Comparison of ENCODE assay signal across 8 cellular contexts in genomic region chr12:98593351-98594049, GRCh38. TPM values are rescaled to one million over a fixed set of nuclear protein-coding genes. Genes with fewer than 3 reads are reported as not detected.
A peak's percentile ranks its signal among the peaks of the same experiment; 100 is the strongest.
DNase-seq lines count a peak whose midpoint lies in the region; ATAC-seq lines count a peak whose summit lies in the region.

Gene SLC25A3 (plus strand): TSS chr12:98593686. CDS start chr12:98593979, 293 bp downstream.

- no peaks in the 10 kb centered on the region for H3K9me3 Mint-ChIP-seq in activated CD8-positive, alpha-beta memory T cell treated with anti-CD3 and anti-CD28 coated beads, Interleukin-2, amount 10 ng/mL, durations not matched to agents 7 days and 5 days (ENCODE audit: low read depth)

- H3K27ac ChIP-seq in mesendoderm (ENCODE audit: low read depth, low read length), result peak within 1 kb of the TSS; percentile 2

- H4K5ac ChIP-seq in mesendoderm (ENCODE audit: low read length), result peak within 1 kb of the TSS; percentile 77

- peaks cover 4% of the 10 kb centered on the region for H3K79me1 ChIP-seq in mesendoderm (ENCODE audit: low read length)

- peak within 1 kb of the TSS; percentile 92 for H3K4me3 Mint-ChIP-seq in activated CD8-positive, alpha-beta memory T cell treated with anti-CD3 and anti-CD28 coated beads, Interleukin-2, amount 10 ng/mL, durations not matched to agents 7 days and 5 days

- peak within 1 kb of the TSS; percentile 100 for H3K9ac ChIP-seq in NT2/D1 (ENCODE audit: insufficient read length, low read depth)
- H3K9ac ChIP-seq in endocrine pancreas (ENCODE audit: control insufficient read depth, insufficient read depth, low read length), result peak within 1 kb of the TSS; percentile 80
- H3K9ac ChIP-seq in mesendoderm (ENCODE audit: low read length), result peak within 1 kb of the TSS; percentile 97

- peak within 1 kb of the TSS; percentile 98 for H3K27ac Mint-ChIP-seq in activated CD8-positive, alpha-beta memory T cell treated with anti-CD3 and anti-CD28 coated beads, Interleukin-2, amount 10 ng/mL, durations not matched to agents 7 days and 5 days

- no peaks in the 10 kb centered on the region for H3K27me3 ChIP-seq in NT2/D1 (ENCODE audit: insufficient read depth, insufficient read length)
- H3K27me3 ChIP-seq in endocrine pancreas (ENCODE audit: control insufficient read depth, insufficient read depth, low read length), result no peaks in the 10 kb centered on the region
- H3K27me3 ChIP-seq in mesendoderm (ENCODE audit: insufficient read depth, low read length, poor library complexity), result no peaks in the 10 kb centered on the region

- CTCF ChIA-PET in activated CD8-positive, alpha-beta memory T cell treated with anti-CD3 and anti-CD28 coated beads, Interleukin-2, amount 10 ng/mL, durations not matched to agents 7 days and 5 days (lab: Charles Lee), result interaction anchor here (0.8 to 3.9 kb wide), 10 partner anchors 14 to 405 kb away, joined by 3 to 27 read pairs (median 4); partner anchors contain the start of gene TMPO

- H3K4me1 ChIP-seq in NT2/D1 (ENCODE audit: insufficient read depth, insufficient read length), result no peaks in the 10 kb centered on the region
- peaks cover 9% of the 10 kb centered on the region for H3K4me1 ChIP-seq in endocrine pancreas (ENCODE audit: control insufficient read depth, insufficient read depth, low read length)
- H3K4me1 ChIP-seq in mesendoderm (ENCODE audit: control insufficient read depth, low read depth, low read length), result peaks cover 4% of the 10 kb centered on the region

- H3K27me3 Mint-ChIP-seq in activated CD8-positive, alpha-beta memory T cell treated with anti-CD3 and anti-CD28 coated beads, Interleukin-2, amount 10 ng/mL, durations not matched to agents 7 days and 5 days, result no peaks in the 10 kb centered on the region

- H4K8ac ChIP-seq in mesendoderm (ENCODE audit: low read depth, low read length), result no peak within 1 kb of the TSS

- H3K23ac ChIP-seq in mesendoderm (ENCODE audit: low read length), result peak within 1 kb of the TSS; percentile 83

- H2BK5ac ChIP-seq in mesendoderm (ENCODE audit: low read length), result peak within 1 kb of the TSS; percentile 66

- peak within 1 kb of the TSS; percentile 100 for H3K4me3 ChIP-seq in NT2/D1 (ENCODE audit: insufficient read length, low read depth)
- peak within 1 kb of the TSS; percentile 96 for H3K4me3 ChIP-seq in endocrine pancreas (ENCODE audit: control insufficient read depth, insufficient read depth, low read length)
- peak within 1 kb of the TSS; percentile 92 for H3K4me3 ChIP-seq in mesendoderm (ENCODE audit: low read length)

- WGBS in mesendoderm (ENCODE audit: extremely low coverage, insufficient coverage, low lambda C conversion rate), result no CpG with 5 or more reads among the region's 67 CpGs

- peak within 1 kb of the TSS; percentile 19 for H3K18ac ChIP-seq in mesendoderm (ENCODE audit: low read length)

- H3K36me3 ChIP-seq in NT2/D1 (ENCODE audit: insufficient read depth, insufficient read length, low read length) (peaks cover 47% of the 10 kb centered on the region), endocrine pancreas (ENCODE audit: control insufficient read depth, insufficient read depth, low read length) (no peaks in the 10 kb centered on the region), mesendoderm (ENCODE audit: control insufficient read depth, insufficient read depth, low read length) (peaks cover 4% of the 10 kb centered on the region)

- peak; percentile 98 for DNase-seq in COR-L47 (lab: John Stamatoyannopoulos, UW)
- DNase-seq in HUDEP-2 (lab: John Stamatoyannopoulos, UW; ENCODE audit: unreplicated experiment in 76 of 76), result peak; percentile 39 to 96 (median 91)
- DNase-seq in NT2/D1 (ENCODE audit: low read depth, low spot score), result peak; percentile 97
- DNase-seq in activated CD8-positive, alpha-beta memory T cell treated with anti-CD3 and anti-CD28 coated beads, Interleukin-2, amount 10 ng/mL, durations not matched to agents 7 days and 5 days, result peak; percentile 96
- peak; percentile 99 for DNase-seq in mesendoderm
- peak; percentile 88 for DNase-seq in stimulated activated CD8-positive, alpha-beta memory T cell treated with anti-CD3 and anti-CD28 coated beads, Interleukin-15, amount 100 ng/mL, for 1 hour (ENCODE audit: low read depth)

- peak within 1 kb of the TSS; percentile 87 for H3K4ac ChIP-seq in mesendoderm (ENCODE audit: low read depth, low read length)

- H3K9me3 ChIP-seq in NT2/D1 (ENCODE audit: insufficient read depth, low read length) (no peaks in the 10 kb centered on the region), endocrine pancreas (ENCODE audit: control insufficient read depth, low read length) (no peaks in the 10 kb centered on the region)

- H3K56ac ChIP-seq in mesendoderm (ENCODE audit: low read length), result peak within 1 kb of the TSS; percentile 89

- H2AK5ac ChIP-seq in mesendoderm (ENCODE audit: low read length), result peak within 1 kb of the TSS; percentile 40

- no peak within 1 kb of the TSS for H2BK15ac ChIP-seq in mesendoderm (replicated peaks; ENCODE audit: low read depth)

- H3K4me1 Mint-ChIP-seq in activated CD8-positive, alpha-beta memory T cell treated with anti-CD3 and anti-CD28 coated beads, Interleukin-2, amount 10 ng/mL, durations not matched to agents 7 days and 5 days, result peaks cover 30% of the 10 kb centered on the region

- no peak within 1 kb of the TSS for H2BK120ac ChIP-seq in mesendoderm (ENCODE audit: low read depth, low read length)

- peak; percentile 99 for ATAC-seq in GM21381 (IDR thresholded peaks at IDR 0.05; ENCODE audit: unreplicated experiment)
- ATAC-seq in activated CD8-positive, alpha-beta memory T cell treated with anti-CD3 and anti-CD28 coated beads, Interleukin-2, amount 10 ng/mL, durations not matched to agents 7 days and 5 days, result peak; percentile 96

- peaks cover 42% of the 10 kb centered on the region for H3K79me2 ChIP-seq in mesendoderm (ENCODE audit: control insufficient read depth, insufficient read depth, low read length)

- peak within 1 kb of the TSS; percentile 61 for H3K4me2 ChIP-seq in mesendoderm (ENCODE audit: low read length)

- H3K36me3 Mint-ChIP-seq in activated CD8-positive, alpha-beta memory T cell treated with anti-CD3 and anti-CD28 coated beads, Interleukin-2, amount 10 ng/mL, durations not matched to agents 7 days and 5 days, result peaks cover 41% of the 10 kb centered on the region

RNA-seq across cellular contexts. Expression of gene SLC25A3, which starts in this region (rescaled TPM):
- 100 to 1,000 TPM; 360 to 485 TPM for total RNA-seq in activated CD8-positive, alpha-beta memory T cell treated with anti-CD3 and anti-CD28 coated beads, Interleukin-2, amount 10 ng/mL, durations not matched to agents 7 days and 5 days
- 545 TPM for polyA plus RNA-seq in mesendoderm (2013, experiment 1 of 2)
- 551 TPM for polyA plus RNA-seq in mesendoderm (2013, experiment 2 of 2)

Comparison
In these comparisons a context has a peak if more than half of its experiments do, and no peak if none do; other contexts are left out.
1. Peak in every context shown above with its lines: DNase-seq, ATAC-seq, H3K4me3 ChIP-seq and H3K27ac ChIP-seq.